In genomic region chr5:157727858-157728257, GRCh38 we compare ENCODE assay signal across 20 cellular contexts. TPM values are rescaled to one million over a fixed set of nuclear protein-coding genes. Genes with fewer than 3 reads are reported as not detected.
"Had no signal": no experiment of that assay in that cellular context is flagged by ENCODE, and none has a peak within 500 bp of the region (broad histone marks: within the 10 kb centered on the region; RNA-seq: fewer than 3 reads in every experiment).

No MANE protein-coding gene starts in this region.

RNA-seq across cellular contexts. Expression of gene C5orf52, which starts 56.5 kb away (rescaled TPM):
- total RNA-seq: activated naive CD4-positive, alpha-beta T cell treated with anti-CD3 and anti-CD28 coated beads for 36 hours; activated naive CD4-positive, alpha-beta T cell treated with anti-CD3 and anti-CD28 coated beads, Interleukin-2, amount 50 U/mL, for 72 hours; activated naive CD8-positive, alpha-beta T cell treated with anti-CD3 and anti-CD28 coated beads for 36 hours; activated naive CD8-positive, alpha-beta T cell treated with anti-CD3 and anti-CD28 coated beads, Interleukin-2, amount 10 ng/mL, durations not matched to agents 7 days and 5 days; activated T-cell treated with anti-CD3 and anti-CD28 coated beads, Interleukin-2, amount 50 U/mL, for 4 hours; activated T-cell treated with anti-CD3 and anti-CD28 coated beads, Interleukin-2, amount 50 U/mL, for 72 hours; activated T-helper 17 cell treated with anti-CD3 and anti-CD28 coated beads, Interleukin-2, amount 50 U/mL, for 72 hours; activated T-helper 2 cell treated with anti-CD3 and anti-CD28 coated beads, Interferon-gamma antibody, Interleukin-2, Interleukin-4, amounts not matched to agents 10 μg/mL and 5 μg/mL and 100 μg/mL, durations not matched to agents 14 hours and 24 hours and 36 hours; adrenal gland; aorta; ascending aorta; astrocyte; body of pancreas; breast epithelium; bronchial epithelial cell; cardiac muscle cell; cardiac septum; cerebellum; chondrocyte had no signal
- polyA plus RNA-seq: adipose tissue, adrenal gland, aorta, cardiac muscle cell had no signal
